Comparison of ENCODE assay signal across 1 cellular context in genomic region chr15:34217587-34218225, GRCh38.
A peak's percentile ranks its signal among the peaks of the same experiment; 100 is the strongest.
TF ChIP-seq lines count a peak whose summit lies in the region.

No MANE protein-coding gene starts in this region.

TF ChIP-seq in HCT116, 20 proteins besides CTCF, POLR2A, EP300 and RAD21:
- TF ChIP-seq JUND (IDR thresholded peaks at IDR 0.05) (peak; percentile 52; the same call in 1 of the 2 replicates), FOSL1 (IDR thresholded peaks at IDR 0.05; ENCODE audit: low read depth) (peak; percentile 48; the same call in 1 of the 2 replicates), ZNF274 (IDR thresholded peaks at IDR 0.05; ENCODE audit: low read depth, low read length) (no peak)
